In the genomic region with DNA sequence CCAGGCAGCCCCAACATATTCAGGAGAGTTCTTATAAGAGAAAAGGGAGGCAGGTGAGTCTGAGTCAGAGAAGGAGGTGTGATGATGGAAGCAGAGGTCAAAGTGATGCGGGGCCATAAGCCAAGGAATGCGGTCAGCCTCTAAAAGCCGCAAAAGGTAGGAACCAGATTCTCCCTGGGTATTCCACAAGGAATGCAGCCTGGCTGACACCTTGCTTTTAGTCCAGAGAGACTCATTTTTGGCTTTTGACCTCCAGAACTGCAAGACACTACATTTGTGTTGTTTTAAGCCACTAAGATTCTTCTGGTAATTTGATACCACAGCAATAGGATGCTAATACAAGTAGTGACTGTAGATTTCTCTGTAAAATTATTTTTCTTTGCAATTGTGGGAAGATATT, we compare ENCODE assay signal across 25 cellular contexts.
"Had no signal": no experiment of that assay in that cellular context is flagged by ENCODE, and none has a peak within 500 bp of the region (broad histone marks: within the 10 kb centered on the region; RNA-seq: fewer than 3 reads in every experiment).

No MANE protein-coding gene starts in this region.

- H3K27ac ChIP-seq: breast epithelium, colonic mucosa, dorsolateral prefrontal cortex, esophagus squamous epithelium, heart right ventricle, left lung, ovary, psoas muscle, right atrium auricular region, thyroid gland had no signal

- H3K4me1 Mint-ChIP-seq: activated B cell treated with CpG ODN at 0.5 μM for 24 hours; activated naive CD4-positive, alpha-beta T cell treated with anti-CD3 and anti-CD28 coated beads, Interleukin-2, amount 10 ng/mL, durations not matched to agents 7 days and 5 days; central memory CD8-positive, alpha-beta T cell had no signal

- H3K27me3 ChIP-seq: breast epithelium, colonic mucosa, dorsolateral prefrontal cortex, esophagus squamous epithelium, heart right ventricle, left lung, ovary, right atrium auricular region, thyroid gland had no signal

- H3K27ac Mint-ChIP-seq: activated B cell treated with CpG ODN at 0.5 μM for 24 hours; activated CD4-positive, alpha-beta T cell treated with anti-CD3 and anti-CD28 coated beads for 36 hours; activated naive CD4-positive, alpha-beta T cell treated with anti-CD3 and anti-CD28 coated beads, Interleukin-2, amount 10 ng/mL, durations not matched to agents 7 days and 5 days; mesothelial cell of epicardium; natural killer cell treated with Interleukin-12 subunit alpha and Interleukin-12 subunit beta and Interleukin-15 and Interleukin-18, amount 100 ng/mL, for 72 hours; stimulated activated naive CD8-positive, alpha-beta T cell treated with anti-CD3 and anti-CD28 coated beads, Interleukin-15, Interleukin-2, amounts not matched to agents 100 ng/mL and 50 ng/mL, for 24 hours; T-helper 1 cell treated with Interleukin-12 subunit alpha and Interleukin-12 subunit beta and Interleukin-4 antibody, amounts not matched to agents 30 μg/mL and 1 μg/mL, for 36 hours had no signal

- DNase-seq: activated B cell treated with CpG ODN at 0.5 μM for 24 hours; activated CD4-positive, alpha-beta T cell treated with anti-CD3 and anti-CD28 coated beads for 36 hours; activated CD4-positive, alpha-beta T cell treated with anti-CD3 and anti-CD28 coated beads, Interleukin-2, amount 50 U/mL, for 4 hours; activated CD8-positive, alpha-beta memory T cell treated with anti-CD3 and anti-CD28 coated beads for 24 hours; activated CD8-positive, alpha-beta memory T cell treated with anti-CD3 and anti-CD28 coated beads, Interleukin-2, amount 50 U/mL, for 4 hours; activated naive CD4-positive, alpha-beta T cell treated with anti-CD3 and anti-CD28 coated beads, Interleukin-2, amount 10 ng/mL, durations not matched to agents 7 days and 5 days; activated T-cell treated with anti-CD3 and anti-CD28 coated beads, Interleukin-2, amount 50 U/mL, for 4 hours; colonic mucosa; dorsolateral prefrontal cortex; esophagus squamous epithelium; heart right ventricle; left lung; ovary; psoas muscle; stimulated activated CD4-positive, alpha-beta T cell treated with anti-CD3 and anti-CD28 coated beads, Interleukin-4, amount 100 ng/mL, for 4 hours; substantia nigra; T1000; thyroid gland had no signal

- H3K9me3 ChIP-seq: breast epithelium, colonic mucosa, esophagus squamous epithelium, left lung, ovary, psoas muscle, thyroid gland had no signal

- H3K36me3 Mint-ChIP-seq: activated naive CD4-positive, alpha-beta T cell treated with anti-CD3 and anti-CD28 coated beads, Interleukin-2, amount 10 ng/mL, durations not matched to agents 7 days and 5 days; mesothelial cell of epicardium; natural killer cell treated with Interleukin-12 subunit alpha and Interleukin-12 subunit beta and Interleukin-15 and Interleukin-18, amount 100 ng/mL, for 72 hours had no signal

- H3K9me3 Mint-ChIP-seq: activated B cell treated with CpG ODN at 0.5 μM for 24 hours; activated naive CD4-positive, alpha-beta T cell treated with anti-CD3 and anti-CD28 coated beads, Interleukin-2, amount 10 ng/mL, durations not matched to agents 7 days and 5 days; activated T-cell treated with anti-CD3 and anti-CD28 coated beads, Interleukin-2, amount 50 U/mL, for 4 hours; central memory CD8-positive, alpha-beta T cell; natural killer cell treated with Interleukin-12 subunit alpha and Interleukin-12 subunit beta and Interleukin-15 and Interleukin-18, amount 100 ng/mL, for 72 hours; stimulated activated naive CD8-positive, alpha-beta T cell treated with anti-CD3 and anti-CD28 coated beads, Interleukin-15, Interleukin-2, amounts not matched to agents 100 ng/mL and 50 ng/mL, for 24 hours; T-helper 1 cell treated with Interleukin-12 subunit alpha and Interleukin-12 subunit beta and Interleukin-4 antibody, amounts not matched to agents 30 μg/mL and 1 μg/mL, for 36 hours had no signal

- ATAC-seq: activated CD4-positive, alpha-beta T cell treated with anti-CD3 and anti-CD28 coated beads for 36 hours; activated T-cell treated with anti-CD3 and anti-CD28 coated beads, Interleukin-2, amount 50 U/mL, for 4 hours; heart right ventricle; left lung; natural killer cell treated with Interleukin-12 subunit alpha and Interleukin-12 subunit beta and Interleukin-15 and Interleukin-18, amount 100 ng/mL, for 72 hours; psoas muscle had no signal

- H3K4me3 Mint-ChIP-seq: activated B cell treated with CpG ODN at 0.5 μM for 24 hours; activated CD4-positive, alpha-beta T cell treated with anti-CD3 and anti-CD28 coated beads for 36 hours; activated naive CD4-positive, alpha-beta T cell treated with anti-CD3 and anti-CD28 coated beads, Interleukin-2, amount 10 ng/mL, durations not matched to agents 7 days and 5 days; activated T-cell treated with anti-CD3 and anti-CD28 coated beads, Interleukin-2, amount 50 U/mL, for 4 hours; central memory CD8-positive, alpha-beta T cell; mesothelial cell of epicardium; natural killer cell treated with Interleukin-12 subunit alpha and Interleukin-12 subunit beta and Interleukin-15 and Interleukin-18, amount 100 ng/mL, for 72 hours; stimulated activated naive CD8-positive, alpha-beta T cell treated with anti-CD3 and anti-CD28 coated beads, Interleukin-15, Interleukin-2, amounts not matched to agents 100 ng/mL and 50 ng/mL, for 24 hours; T-helper 1 cell treated with Interleukin-12 subunit alpha and Interleukin-12 subunit beta and Interleukin-4 antibody, amounts not matched to agents 30 μg/mL and 1 μg/mL, for 36 hours had no signal

- H3K4me3 ChIP-seq: breast epithelium, colonic mucosa, dorsolateral prefrontal cortex, esophagus squamous epithelium, heart right ventricle, left lung, ovary, psoas muscle, right atrium auricular region, thyroid gland had no signal

- H3K4me1 ChIP-seq: breast epithelium, colonic mucosa, esophagus squamous epithelium, heart right ventricle, left lung, psoas muscle, right atrium auricular region, thyroid gland had no signal

- H3K36me3 ChIP-seq: breast epithelium, colonic mucosa, esophagus squamous epithelium, heart right ventricle, left lung, ovary, right atrium auricular region, thyroid gland had no signal

- H3K27me3 Mint-ChIP-seq: activated CD4-positive, alpha-beta T cell treated with anti-CD3 and anti-CD28 coated beads for 36 hours; central memory CD8-positive, alpha-beta T cell; stimulated activated naive CD8-positive, alpha-beta T cell treated with anti-CD3 and anti-CD28 coated beads, Interleukin-15, Interleukin-2, amounts not matched to agents 100 ng/mL and 50 ng/mL, for 24 hours had no signal
